In genomic region chr5:43016217-43016779, GRCh38 we compare ENCODE assay signal across 9 cellular contexts. TPM values are rescaled to one million over a fixed set of nuclear protein-coding genes. Genes with fewer than 3 reads are reported as not detected.
A peak's percentile ranks its signal among the peaks of the same experiment; 100 is the strongest.
DNase-seq lines count a peak whose midpoint lies in the region; ATAC-seq and TF ChIP-seq lines count a peak whose summit lies in the region.
"Had no signal": no experiment of that assay in that cellular context is flagged by ENCODE, and none has a peak within 500 bp of the region (broad histone marks: within the 10 kb centered on the region; RNA-seq: fewer than 3 reads in every experiment).

No MANE protein-coding gene starts in this region.

- no peak overlapping the region for H3K14ac ChIP-seq in mesenchymal stem cell (ENCODE audit: low read length in 2 of 2)

- H3K9ac ChIP-seq in BLaER1 (peak overlapping the region; percentile 89), mesenchymal stem cell (ENCODE audit: low read length) (peak overlapping the region; percentile 94)

- H3K4ac ChIP-seq in mesenchymal stem cell (ENCODE audit: low read depth in 1 of 2, low read length in 2 of 2): peak overlapping the region in 1 of 2 experiments; percentile 49

- WGBS in mesenchymal stem cell: 60% methylated on average over 5 of the region's 5 CpGs
- 76 to 95% methylated on average over 5 of the region's 5 CpGs for WGBS in aorta, 2 donors

- H3K4me2 ChIP-seq in BLaER1: peak overlapping the region; percentile 83
- H3K4me2 ChIP-seq in mesenchymal stem cell (ENCODE audit: low read length, poor library complexity, severe bottlenecking): no peak overlapping the region

- no peaks in the 10 kb centered on the region for H3K9me3 Mint-ChIP-seq in activated naive CD4-positive, alpha-beta T cell treated with anti-CD3 and anti-CD28 coated beads, Interleukin-2, amount 50 U/mL, for 72 hours

- no peak for TF ChIP-seq CTCF in GM12875 (IDR thresholded peaks at IDR 0.05; ENCODE audit: borderline replicate concordance, insufficient read depth, low read depth, low read length)

- intact Hi-C loops in aorta (cut with DNase I): no loop called here

- H3K36me3 ChIP-seq in BLaER1 (no peaks in the 10 kb centered on the region), mesenchymal stem cell (ENCODE audit: control insufficient read depth in 1 of 2, insufficient read depth in 2 of 2, low read depth in 1 of 2, low read length in 2 of 2) (peaks cover 3 to 7% of the 10 kb centered on the region in 2 experiments), aorta (ENCODE audit: control insufficient read depth in 1 of 2, insufficient read depth in 2 of 2, low read length in 1 of 2) (no peaks in the 10 kb centered on the region)

- peaks cover 19% of the 10 kb centered on the region for H3K79me1 ChIP-seq in mesenchymal stem cell (replicated peaks; ENCODE audit: low read length, poor library complexity, severe bottlenecking)

- no peak overlapping the region for H4K8ac ChIP-seq in mesenchymal stem cell (ENCODE audit: low read length)

- H3K4me3 ChIP-seq in BLaER1 (peak overlapping the region; percentile 75), GM12875 (ENCODE audit: low read depth, low read length) (peak overlapping the region; percentile 66), mesenchymal stem cell (ENCODE audit: insufficient read depth in 1 of 2, low read depth in 1 of 2, low read length in 2 of 2) (peak overlapping the region in 1 of 2 experiments; percentile 84), aorta (ENCODE audit: low read length in 2 of 2) (no peak overlapping the region)

- H4K91ac ChIP-seq in mesenchymal stem cell (ENCODE audit: low read length): peak overlapping the region; percentile 15

- H4K20me1 ChIP-seq in BLaER1: no peaks in the 10 kb centered on the region

- no peak overlapping the region for H3K23ac ChIP-seq in mesenchymal stem cell (ENCODE audit: low read length in 2 of 2)

- no peak for ATAC-seq in activated naive CD4-positive, alpha-beta T cell treated with anti-CD3 and anti-CD28 coated beads, Interleukin-2, amount 50 U/mL, for 72 hours
- ATAC-seq in HG02973 (IDR thresholded peaks at IDR 0.05; ENCODE audit: unreplicated experiment): no peak
- no peak for ATAC-seq in aorta (ENCODE audit: low FRiP score)
- ATAC-seq in GM18520 (IDR thresholded peaks at IDR 0.05; ENCODE audit: unreplicated experiment): no peak
- no peak for ATAC-seq in HG03378 (IDR thresholded peaks at IDR 0.05; ENCODE audit: unreplicated experiment)

- DNase-seq in activated naive CD4-positive, alpha-beta T cell treated with anti-CD3 and anti-CD28 coated beads, Interleukin-2, amount 50 U/mL, for 72 hours (ENCODE audit: low spot score in 2 of 2): no peak
- no peak for DNase-seq in mesenchymal stem cell
- DNase-seq in aorta: no peak
- DNase-seq: NCI-H2081 had no signal

- H3K36me3 Mint-ChIP-seq in activated naive CD4-positive, alpha-beta T cell treated with anti-CD3 and anti-CD28 coated beads, Interleukin-2, amount 50 U/mL, for 72 hours: peaks cover 0 to 6% of the 10 kb centered on the region in 2 donors

- H3K4me1 ChIP-seq in BLaER1 (peaks cover 39% of the 10 kb centered on the region), mesenchymal stem cell (ENCODE audit: control insufficient read depth, insufficient read depth, low read depth, low read length) (peaks cover 6% of the 10 kb centered on the region), aorta (ENCODE audit: control insufficient read depth in 1 of 2, insufficient read depth in 2 of 2, low read length in 2 of 2) (no peaks in the 10 kb centered on the region)

- H3K27ac ChIP-seq in BLaER1 (peak overlapping the region; percentile 93), mesenchymal stem cell (ENCODE audit: low read length, poor library complexity, severe bottlenecking) (no peak overlapping the region), aorta (ENCODE audit: low read depth in 1 of 2, low read length in 2 of 2) (no peak overlapping the region)

- H3K27ac Mint-ChIP-seq in activated naive CD4-positive, alpha-beta T cell treated with anti-CD3 and anti-CD28 coated beads, Interleukin-2, amount 50 U/mL, for 72 hours: peak overlapping the region; percentile 99

- H3K9me3 ChIP-seq in BLaER1: no peaks in the 10 kb centered on the region
- H3K9me3 ChIP-seq in mesenchymal stem cell (ENCODE audit: control insufficient read depth, low read length): no peaks in the 10 kb centered on the region
- H3K9me3 ChIP-seq in aorta (ENCODE audit: control insufficient read depth, low read length): no peaks in the 10 kb centered on the region

- H3K27me3 ChIP-seq in BLaER1 (no peaks in the 10 kb centered on the region), mesenchymal stem cell (ENCODE audit: control insufficient read depth in 1 of 2, insufficient read depth in 1 of 2, low read length in 2 of 2) (no peaks in the 10 kb centered on the region), aorta (ENCODE audit: control insufficient read depth in 1 of 2, insufficient read depth in 2 of 2, low read length in 1 of 2) (no peaks in the 10 kb centered on the region)

- H2BK5ac ChIP-seq in mesenchymal stem cell (ENCODE audit: low read depth, low read length, poor library complexity, severe bottlenecking): no peak overlapping the region

- H2BK15ac ChIP-seq in mesenchymal stem cell (ENCODE audit: low read depth, poor library complexity, severe bottlenecking): no peak overlapping the region

- no peak overlapping the region for H2BK120ac ChIP-seq in mesenchymal stem cell (ENCODE audit: low read depth, low read length)

- no peak overlapping the region for H2AK5ac ChIP-seq in mesenchymal stem cell (ENCODE audit: low read length, severe bottlenecking)

- H3K18ac ChIP-seq in mesenchymal stem cell (ENCODE audit: low read depth in 1 of 2, low read length in 2 of 2): peak overlapping the region in 1 of 2 experiments; percentile 66

- H2BK12ac ChIP-seq in mesenchymal stem cell (ENCODE audit: low read length in 2 of 2): no peak overlapping the region

- H2AFZ ChIP-seq in mesenchymal stem cell (ENCODE audit: low read depth, low read length): no peak overlapping the region

RNA-seq across cellular contexts. Expression of gene ANXA2R, which starts 23.8 kb away (rescaled TPM):
- total RNA-seq in activated naive CD4-positive, alpha-beta T cell treated with anti-CD3 and anti-CD28 coated beads, Interleukin-2, amount 50 U/mL, for 72 hours: 1 to 10 TPM; 5.3 to 8.4 TPM
- polyA plus RNA-seq in mesenchymal stem cell (2013, experiment 1 of 2): 1.8 TPM
- 1.8 TPM for polyA plus RNA-seq in mesenchymal stem cell (2013, experiment 2 of 2)
- 1 to 10 TPM; 2.7 to 6.4 TPM for total RNA-seq in aorta
- 1 to 10 TPM in 1 of 2 donors, under 1 TPM in 1; 0.38 to 3.6 TPM for polyA plus RNA-seq in aorta

Comparison
In these comparisons a context has a peak if more than half of its experiments do, and no peak if none do; other contexts are left out.
1. H3K4me3 ChIP-seq: peak in BLaER1 (single experiment) and GM12875 (single experiment); none in aorta (0 of 2).